In the genomic region with DNA sequence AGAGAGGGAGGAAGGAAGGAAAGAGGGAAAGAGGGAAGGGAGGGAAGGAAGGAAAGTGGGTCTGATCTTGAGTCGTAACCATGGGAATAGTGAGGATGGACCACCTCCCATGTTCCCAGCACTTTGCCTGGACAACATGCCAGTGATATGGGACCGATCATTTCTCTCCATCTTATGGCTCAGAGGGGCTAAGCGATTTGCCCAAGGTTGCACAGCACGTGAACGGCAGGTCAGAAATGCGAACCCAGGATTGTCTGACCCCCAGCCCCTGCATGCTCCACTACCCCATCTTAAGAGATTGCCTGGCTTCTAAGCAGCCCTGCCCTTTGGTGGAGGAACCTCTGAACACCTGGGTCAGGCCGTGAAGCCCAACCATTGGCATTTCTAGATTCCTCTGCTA, we compare ENCODE assay signal across 26 cellular contexts.
"Had no signal": no experiment of that assay in that cellular context is flagged by ENCODE, and none has a peak within 500 bp of the region (broad histone marks: within the 10 kb centered on the region; RNA-seq: fewer than 3 reads in every experiment).

No MANE protein-coding gene starts in this region.

- H3K9me3 ChIP-seq: suprapubic skin, tibial artery had no signal

- H3K27me3 Mint-ChIP-seq: activated CD8-positive, alpha-beta T cell treated with anti-CD3 and anti-CD28 coated beads for 36 hours; activated naive CD4-positive, alpha-beta T cell treated with anti-CD3 and anti-CD28 coated beads, Interleukin-2, amount 50 U/mL, for 24 hours; activated T-helper 17 cell treated with anti-CD3 and anti-CD28 coated beads, Interleukin-2, amount 50 U/mL, for 72 hours had no signal

- H3K9me3 Mint-ChIP-seq: activated CD8-positive, alpha-beta T cell treated with anti-CD3 and anti-CD28 coated beads for 36 hours; activated naive CD4-positive, alpha-beta T cell treated with anti-CD3 and anti-CD28 coated beads, Interleukin-2, amount 50 U/mL, for 24 hours; activated naive CD8-positive, alpha-beta T cell treated with anti-CD3 and anti-CD28 coated beads, Interleukin-2, amount 50 U/mL, for 24 hours; activated T-cell treated with anti-CD3 and anti-CD28 coated beads, Interleukin-2, amount 50 U/mL, for 4 hours; activated T-helper 17 cell treated with anti-CD3 and anti-CD28 coated beads, Interleukin-2, amount 50 U/mL, for 72 hours had no signal

- H3K36me3 ChIP-seq: breast epithelium, suprapubic skin, tibial artery had no signal

- H3K4me3 ChIP-seq: breast epithelium, suprapubic skin, tibial artery had no signal

- H3K4me3 Mint-ChIP-seq: activated CD8-positive, alpha-beta T cell treated with anti-CD3 and anti-CD28 coated beads for 36 hours; activated naive CD4-positive, alpha-beta T cell treated with anti-CD3 and anti-CD28 coated beads, Interleukin-2, amount 50 U/mL, for 24 hours; activated naive CD8-positive, alpha-beta T cell treated with anti-CD3 and anti-CD28 coated beads, Interleukin-2, amount 50 U/mL, for 24 hours; activated T-cell treated with anti-CD3 and anti-CD28 coated beads, Interleukin-2, amount 50 U/mL, for 4 hours; activated T-helper 17 cell treated with anti-CD3 and anti-CD28 coated beads, Interleukin-2, amount 50 U/mL, for 72 hours; endodermal cell; nephron had no signal

- H3K27me3 ChIP-seq: breast epithelium had no signal

- ATAC-seq: activated CD8-positive, alpha-beta T cell treated with anti-CD3 and anti-CD28 coated beads for 36 hours; activated naive CD8-positive, alpha-beta T cell treated with anti-CD3 and anti-CD28 coated beads, Interleukin-2, amount 50 U/mL, for 24 hours; activated T-cell treated with anti-CD3 and anti-CD28 coated beads, Interleukin-2, amount 50 U/mL, for 4 hours; esophagus mucosa; left cardiac atrium; left ventricle myocardium superior; sciatic nerve; stimulated activated naive B cell treated with anti-CD40 and anti-IgM and Interleukin-4, amounts not matched to agents 10 μg/mL and 1 μg/mL and 100 μg/mL, for 72 hours had no signal

- H3K4me1 ChIP-seq: breast epithelium, suprapubic skin, tibial artery had no signal

- H3K27ac Mint-ChIP-seq: activated CD8-positive, alpha-beta T cell treated with anti-CD3 and anti-CD28 coated beads for 36 hours; activated naive CD4-positive, alpha-beta T cell treated with anti-CD3 and anti-CD28 coated beads, Interleukin-2, amount 50 U/mL, for 24 hours; activated naive CD8-positive, alpha-beta T cell treated with anti-CD3 and anti-CD28 coated beads, Interleukin-2, amount 50 U/mL, for 24 hours; activated T-helper 17 cell treated with anti-CD3 and anti-CD28 coated beads, Interleukin-2, amount 50 U/mL, for 72 hours; endodermal cell; nephron had no signal

- H3K27ac ChIP-seq: breast epithelium, suprapubic skin, tibial artery had no signal

- H3K36me3 Mint-ChIP-seq: activated naive CD4-positive, alpha-beta T cell treated with anti-CD3 and anti-CD28 coated beads, Interleukin-2, amount 50 U/mL, for 24 hours; stimulated activated naive B cell treated with anti-CD40 and anti-IgM and Interleukin-4, amounts not matched to agents 10 μg/mL and 1 μg/mL and 100 μg/mL, for 72 hours had no signal

- DNase-seq: activated CD4-positive, alpha-beta T cell treated with anti-CD3 and anti-CD28 coated beads for 4 hours; activated CD4-positive, CD25-positive, alpha-beta regulatory T cell; activated CD8-positive, alpha-beta T cell treated with anti-CD3 and anti-CD28 coated beads for 36 hours; activated gamma-delta T cell treated with Interleukin-2 at 50 U/mL for 16 hours; activated naive CD8-positive, alpha-beta T cell treated with anti-CD3 and anti-CD28 coated beads, Interleukin-2, amount 50 U/mL, for 24 hours; activated T-cell treated with anti-CD3 and anti-CD28 coated beads, Interleukin-2, amount 50 U/mL, for 4 hours; central memory CD4-positive, alpha-beta T cell; endodermal cell; head of caudate nucleus; hippocampal formation; left cardiac atrium; left ventricle myocardium superior; posterior cingulate gyrus; small intestine; stimulated activated CD4-positive, alpha-beta T cell treated with anti-CD3 and anti-CD28 coated beads, Interleukin-1b, Interleukin-23, amount 100 ng/mL, for 48 hours; stimulated activated CD4-positive, alpha-beta T cell treated with anti-CD3 and anti-CD28 coated beads, Interleukin-4, amount 100 ng/mL, for 4 hours; stimulated activated CD8-positive, alpha-beta memory T cell treated with anti-CD3 and anti-CD28 coated beads, Interleukin-4, amount 100 ng/mL, for 48 hours; stimulated activated naive B cell treated with anti-CD40 and anti-IgM and Interleukin-4, amounts not matched to agents 10 μg/mL and 1 μg/mL and 100 μg/mL, for 72 hours; tibial artery had no signal
